In genomic region chr11:6224421-6224820, GRCh38 we compare ENCODE assay signal across 36 cellular contexts. TPM values are rescaled to one million over a fixed set of nuclear protein-coding genes. Genes with fewer than 3 reads are reported as not detected.
"Had no signal": no experiment of that assay in that cellular context is flagged by ENCODE, and none has a peak within 500 bp of the region (broad histone marks: within the 10 kb centered on the region; RNA-seq: fewer than 3 reads in every experiment).

No MANE protein-coding gene starts in this region.

- H3K27ac ChIP-seq: coronary artery, esophagus muscularis mucosa, foreskin keratinocyte, gastroesophageal sphincter, pancreas, stomach, testis, tibial artery had no signal

- ATAC-seq: foreskin keratinocyte; gastroesophageal sphincter; naive thymus-derived CD4-positive, alpha-beta T cell; pancreas; sciatic nerve; stimulated activated effector memory CD8-positive, alpha-beta T cell treated with anti-CD3 and anti-CD28 coated beads, Interleukin-12 subunit alpha, Interleukin-12 subunit beta, amount 100 ng/mL, for 72 hours had no signal

- DNase-seq: effector memory CD4-positive, alpha-beta T cell; foreskin keratinocyte; heart right ventricle; hippocampal formation; islet precursor cell; mesenchymal stem cell; midbrain; naive thymus-derived CD4-positive, alpha-beta T cell; retina; stimulated activated CD4-positive, alpha-beta T cell treated with anti-CD3 and anti-CD28 coated beads, Interleukin-12 subunit alpha, Interleukin-12 subunit beta, amount 100 ng/mL, for 4 hours; stimulated activated CD4-positive, alpha-beta T cell treated with anti-CD3 and anti-CD28 coated beads, Interleukin-1b, Interleukin-23, amount 100 ng/mL, for 48 hours; stimulated activated CD4-positive, alpha-beta T cell treated with anti-CD3 and anti-CD28 coated beads, Interleukin-4, amount 100 ng/mL, for 1 hour; stimulated activated naive CD4-positive, alpha-beta T cell treated with Interleukin-2 at 50 U/mL for 16 hours; stomach; substantia nigra; testis; tibial artery had no signal

- H3K27me3 Mint-ChIP-seq: naive thymus-derived CD4-positive, alpha-beta T cell; type B pancreatic cell had no signal

- H3K4me3 ChIP-seq: coronary artery, esophagus muscularis mucosa, gastroesophageal sphincter, heart right ventricle, lung, pancreas, smooth muscle cell, stomach, testis, tibial artery had no signal

- H3K27ac Mint-ChIP-seq: naive thymus-derived CD4-positive, alpha-beta T cell; type B pancreatic cell had no signal

- H3K4me1 ChIP-seq: pancreas, testis had no signal

- H3K4me3 Mint-ChIP-seq: naive thymus-derived CD4-positive, alpha-beta T cell; stimulated activated effector memory CD8-positive, alpha-beta T cell treated with anti-CD3 and anti-CD28 coated beads, Interleukin-12 subunit alpha, Interleukin-12 subunit beta, amount 100 ng/mL, for 72 hours; type B pancreatic cell had no signal

- H3K27me3 ChIP-seq: esophagus muscularis mucosa, foreskin keratinocyte, gastroesophageal sphincter, heart right ventricle, pancreas, stomach, testis, tibial artery had no signal

- H3K9me3 ChIP-seq: esophagus muscularis mucosa, gastroesophageal sphincter, heart right ventricle, pancreas, stomach, testis, tibial artery had no signal

- H3K4me2 ChIP-seq: smooth muscle cell had no signal

- H3K9me3 Mint-ChIP-seq: naive thymus-derived CD4-positive, alpha-beta T cell; stimulated activated effector memory CD8-positive, alpha-beta T cell treated with anti-CD3 and anti-CD28 coated beads, Interleukin-12 subunit alpha, Interleukin-12 subunit beta, amount 100 ng/mL, for 72 hours had no signal

RNA-seq across cellular contexts. Expression of gene CNGA4, which starts 14.5 kb away (rescaled TPM):
- total RNA-seq: cardiac septum, dermis blood vessel endothelial cell, endothelial cell of umbilical vein, epithelial cell of proximal tubule, esophagus muscularis mucosa, posterior vena cava, pulmonary artery endothelial cell, stomach had no signal
- polyA plus RNA-seq: naive thymus-derived CD4-positive, alpha-beta T cell; neural cell; smooth muscle cell had no signal

RNA-seq across cellular contexts. Expression of gene C11orf42, which starts 19.1 kb away (rescaled TPM):
- total RNA-seq: cardiac septum; dermis blood vessel endothelial cell; endothelial cell of umbilical vein; epithelial cell of proximal tubule; esophagus muscularis mucosa; fibroblast of lung; foreskin keratinocyte; gastroesophageal sphincter; heart right ventricle; lung; mucosa of gallbladder; naive thymus-derived CD4-positive, alpha-beta T cell; omental fat pad; pancreas; posterior vena cava; pulmonary artery endothelial cell; sciatic nerve; smooth muscle cell; stomach had no signal
- polyA plus RNA-seq: endothelial cell of umbilical vein; fibroblast of lung; foreskin keratinocyte; heart right ventricle; lung; naive thymus-derived CD4-positive, alpha-beta T cell; neural cell; pancreas; smooth muscle cell; stomach had no signal

RNA-seq across cellular contexts. Expression of gene OR52W1, which starts 25.4 kb away (rescaled TPM):
- total RNA-seq: cardiac septum; dermis blood vessel endothelial cell; endothelial cell of umbilical vein; epithelial cell of proximal tubule; esophagus muscularis mucosa; fibroblast of lung; foreskin keratinocyte; gastroesophageal sphincter; heart right ventricle; lung; mucosa of gallbladder; naive thymus-derived CD4-positive, alpha-beta T cell; omental fat pad; pancreas; posterior vena cava; pulmonary artery endothelial cell; sciatic nerve; smooth muscle cell; stomach; testis had no signal
- polyA plus RNA-seq: endothelial cell of umbilical vein; fibroblast of lung; foreskin keratinocyte; heart right ventricle; lung; naive thymus-derived CD4-positive, alpha-beta T cell; neural cell; pancreas; smooth muscle cell; stomach had no signal

RNA-seq across cellular contexts. Expression of gene CCKBR, which starts 35.2 kb away (rescaled TPM):
- total RNA-seq: cardiac septum; dermis blood vessel endothelial cell; endothelial cell of umbilical vein; epithelial cell of proximal tubule; esophagus muscularis mucosa; fibroblast of lung; foreskin keratinocyte; heart right ventricle; lung; naive thymus-derived CD4-positive, alpha-beta T cell; omental fat pad; posterior vena cava; pulmonary artery endothelial cell had no signal
- polyA plus RNA-seq: endothelial cell of umbilical vein; fibroblast of lung; foreskin keratinocyte; lung; naive thymus-derived CD4-positive, alpha-beta T cell had no signal
